ENCODE assay signal across 8 cellular contexts in the genomic region with DNA sequence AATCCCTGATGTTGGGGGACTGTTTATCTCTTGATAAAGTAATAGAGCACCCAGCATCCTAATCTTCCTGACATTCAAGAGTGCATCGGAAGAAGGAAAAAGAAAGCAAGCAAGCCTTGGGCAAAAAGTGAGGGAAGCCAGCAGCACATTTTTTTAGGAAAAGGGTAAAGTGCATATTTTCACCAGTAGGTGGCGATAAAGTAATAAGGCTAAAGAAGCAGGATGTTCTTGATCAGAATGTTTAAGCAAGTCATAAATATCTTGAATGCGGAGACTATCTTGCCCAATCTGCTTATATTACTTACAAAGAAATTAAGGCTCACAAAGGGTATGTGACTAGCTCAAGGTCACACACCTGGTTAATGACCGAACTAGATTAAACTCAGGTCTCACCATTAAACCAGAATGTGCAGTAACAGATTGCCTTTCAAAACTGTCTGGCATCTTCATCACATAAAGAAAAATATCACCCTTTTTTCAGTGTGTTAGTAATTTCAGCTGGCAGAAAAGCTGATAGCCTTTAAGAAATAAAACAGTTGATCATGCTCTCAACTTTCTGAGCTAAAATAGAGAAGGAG.
A peak's percentile ranks its signal among the peaks of the same experiment; 100 is the strongest.
DNase-seq lines count a peak whose midpoint lies in the region; ATAC-seq and TF ChIP-seq lines count a peak whose summit lies in the region.

No MANE protein-coding gene starts in this region.

- DNase-seq in CMK (ENCODE audit: low read depth) = peak; percentile 32
- no peak for DNase-seq in RWPE2 (ENCODE audit: low spot score)
- peak; percentile 26 for DNase-seq in nephron progenitor cell
- DNase-seq in activated naive CD4-positive, alpha-beta T cell (lab: John Stamatoyannopoulos, UW) = no peak

- H3K4me3 ChIP-seq in RWPE2 (ENCODE audit: severe bottlenecking) = peak overlapping the region; percentile 14

- no peak overlapping the region for H3K4me3 Mint-ChIP-seq in nephron progenitor cell

- TF ChIP-seq CTCF in LNCAP (IDR thresholded peaks at IDR 0.05) (peak; percentile 62), RWPE2 (IDR thresholded peaks at IDR 0.05; ENCODE audit: poor library complexity, severe bottlenecking) (peak; percentile 92), nephron progenitor cell (IDR thresholded peaks at IDR 0.05) (peak; percentile 80)

- H3K9me3 Mint-ChIP-seq in nephron progenitor cell = no peaks in the 10 kb centered on the region

- H3K4me1 ChIP-seq in RWPE2 (ENCODE audit: insufficient read depth, poor library complexity, severe bottlenecking) = peaks cover 4% of the 10 kb centered on the region

- H3K36me3 ChIP-seq in RWPE2 (ENCODE audit: low read depth) = no peaks in the 10 kb centered on the region

- no peaks in the 10 kb centered on the region for H3K27me3 Mint-ChIP-seq in nephron progenitor cell (ENCODE audit: low read depth, poor library complexity)

- no peaks in the 10 kb centered on the region for H3K36me3 Mint-ChIP-seq in nephron progenitor cell (ENCODE audit: low read depth)

- H3K27ac ChIP-seq in RWPE2 (ENCODE audit: poor library complexity, severe bottlenecking) = no peak overlapping the region

- H3K9me3 ChIP-seq in RWPE2 (ENCODE audit: severe bottlenecking) = no peaks in the 10 kb centered on the region

- no peak overlapping the region for H3K27ac Mint-ChIP-seq in nephron progenitor cell

- H3K27me3 ChIP-seq in RWPE2 (ENCODE audit: insufficient read depth, poor library complexity, severe bottlenecking) = no peaks in the 10 kb centered on the region

- peak; percentile 56 for ATAC-seq in GM18868 (IDR thresholded peaks at IDR 0.05; ENCODE audit: unreplicated experiment)
- peak; percentile 52; the same call in 2 of the 3 replicates for ATAC-seq in RWPE2 (ENCODE audit: low read depth)
- ATAC-seq in esophagus mucosa = peak; percentile 53
- ATAC-seq in GM18520 (IDR thresholded peaks at IDR 0.05; ENCODE audit: unreplicated experiment) = no peak

- peaks cover 29% of the 10 kb centered on the region for H3K4me1 Mint-ChIP-seq in nephron progenitor cell

Comparison
In these comparisons a context has a peak if more than half of its experiments do, and no peak if none do; other contexts are left out.
1. DNase-seq: peak in CMK (single experiment) and nephron progenitor cell (single experiment); none in RWPE2 (single experiment) and activated naive CD4-positive, alpha-beta T cell (0 of 4).
2. Peak in every context shown above with its lines, with median percentiles within 50 percentile points of each other: CTCF ChIP-seq.